Comparison of ENCODE assay signal across 22 cellular contexts in genomic region chr4:110629214-110629754, GRCh38. TPM values are rescaled to one million over a fixed set of nuclear protein-coding genes. Genes with fewer than 3 reads are reported as not detected.
A peak's percentile ranks its signal among the peaks of the same experiment; 100 is the strongest.
DNase-seq lines count a peak whose midpoint lies in the region; ATAC-seq, FAIRE-seq and TF ChIP-seq lines count a peak whose summit lies in the region.
"Had no signal": no experiment of that assay in that cellular context is flagged by ENCODE, and none has a peak within 500 bp of the region (broad histone marks: within the 10 kb centered on the region; RNA-seq: fewer than 3 reads in every experiment).

No MANE protein-coding gene starts in this region.

- intact Hi-C loops in kidney (cut with DNase I) = no loop called here
- intact Hi-C loops in left lung (cut with DNase I) = no loop called here

- no peak overlapping the region for H2AFZ ChIP-seq in smooth muscle cell (ENCODE audit: low read depth)

- peak overlapping the region; percentile 98 for H3K4me2 ChIP-seq in smooth muscle cell

- FAIRE-seq in kidney (lab: Jason Lieb, UNC) = no peak

- H3K27ac ChIP-seq in HUES48 (ENCODE audit: low read depth, low read length) = no peak overlapping the region
- no peak overlapping the region for H3K27ac ChIP-seq in ectodermal cell (ENCODE audit: insufficient read depth, low read depth, low read length, poor library complexity, severe bottlenecking)
- no peak overlapping the region for H3K27ac ChIP-seq in kidney (ENCODE audit: low read depth in 2 of 2, low read length in 2 of 2)
- H3K27ac ChIP-seq in smooth muscle cell (ENCODE audit: low read depth) = peak overlapping the region; percentile 95
- no peak overlapping the region for H3K27ac ChIP-seq in left lung
- H3K27ac ChIP-seq: tibial artery had no signal

- peaks cover 99% of the 10 kb centered on the region for H3K27me3 ChIP-seq in HUES48 (ENCODE audit: control insufficient read depth, insufficient read depth, low read length)
- H3K27me3 ChIP-seq in ectodermal cell (ENCODE audit: control insufficient read depth, insufficient read depth, low read length, poor library complexity, severe bottlenecking) = peaks cover 100% of the 10 kb centered on the region
- H3K27me3 ChIP-seq in smooth muscle cell (ENCODE audit: low read depth) = peaks cover 7% of the 10 kb centered on the region
- H3K27me3 ChIP-seq in left lung = peaks cover 100% of the 10 kb centered on the region in 2 donors

- H3K9me3 ChIP-seq in HUES48 (ENCODE audit: control insufficient read depth, insufficient read depth, low read length) (no peaks in the 10 kb centered on the region), ectodermal cell (ENCODE audit: control insufficient read depth, low read length) (no peaks in the 10 kb centered on the region), kidney (ENCODE audit: control insufficient read depth in 1 of 2, low read length in 2 of 2) (no peaks in the 10 kb centered on the region), smooth muscle cell (replicated peaks; ENCODE audit: low read depth) (no peaks in the 10 kb centered on the region), left lung (no peaks in the 10 kb centered on the region)
- H3K9me3 ChIP-seq: tibial artery had no signal

- peaks cover 100% of the 10 kb centered on the region for H3K79me2 ChIP-seq in smooth muscle cell (ENCODE audit: low read depth)

- H3K36me3 ChIP-seq in HUES48 (ENCODE audit: control insufficient read depth, insufficient read depth, low read length) (no peaks in the 10 kb centered on the region), ectodermal cell (ENCODE audit: control insufficient read depth, insufficient read depth, low read length) (no peaks in the 10 kb centered on the region), kidney (ENCODE audit: control insufficient read depth in 1 of 2, insufficient read depth in 2 of 2, low read length in 2 of 2) (no peaks in the 10 kb centered on the region), smooth muscle cell (ENCODE audit: low read depth) (no peaks in the 10 kb centered on the region), left lung (no peaks in the 10 kb centered on the region)
- H3K36me3 ChIP-seq: tibial artery had no signal

- DNase-seq in kidney (peak; percentile 54), smooth muscle cell (lab: John Stamatoyannopoulos, UW; ENCODE audit: unreplicated experiment) (no peak), midbrain (lab: John Stamatoyannopoulos, UW) (no peak), left lung (no peak), medulla oblongata (ENCODE audit: extremely low spot score) (no peak)
- DNase-seq: AML-193; central memory CD4-positive, alpha-beta T cell; COR-L47; DND-41; effector memory CD8-positive, alpha-beta T cell; head of caudate nucleus; Kasumi-1; NCI-H1105 treated with DMSO at 0.1 percent for 48 hours; NCI-H2107; NCI-H524; nucleus accumbens; right cardiac atrium; stimulated activated naive CD4-positive, alpha-beta T cell treated with Interleukin-2 at 50 U/mL for 16 hours; tibial artery had no signal

- TF ChIP-seq CTCF in kidney (IDR thresholded peaks at IDR 0.05; ENCODE audit: borderline replicate concordance, extremely low read depth, insufficient read depth) (no peak), smooth muscle cell (IDR thresholded peaks at IDR 0.05; ENCODE audit: borderline replicate concordance, insufficient read depth, poor library complexity, severe bottlenecking) (no peak), left lung (IDR thresholded peaks at IDR 0.05) (no peak)

- peaks cover 57% of the 10 kb centered on the region for H4K20me1 ChIP-seq in smooth muscle cell (ENCODE audit: low read depth)

- WGBS in ectodermal cell, 2 experiments = 1% methylated on average over 36 of the region's 36 CpGs
- WGBS in smooth muscle cell (ENCODE audit: low lambda C conversion rate) = 1% methylated on average over 36 of the region's 36 CpGs

- H3K9ac ChIP-seq in HUES48 (ENCODE audit: low read depth, low read length) = no peak overlapping the region
- H3K9ac ChIP-seq in kidney (ENCODE audit: low read length in 2 of 2) = no peak overlapping the region
- peak overlapping the region; percentile 83 for H3K9ac ChIP-seq in smooth muscle cell (ENCODE audit: low read depth)

- peak overlapping the region; percentile 43 for H3K4me3 ChIP-seq in HUES48 (ENCODE audit: low read depth, low read length)
- peak overlapping the region; percentile 7 for H3K4me3 ChIP-seq in ectodermal cell (ENCODE audit: insufficient read depth, low read depth, low read length)
- H3K4me3 ChIP-seq in kidney (ENCODE audit: low read length in 2 of 2) = no peak overlapping the region
- peak overlapping the region; percentile 65 for H3K4me3 ChIP-seq in smooth muscle cell
- no peak overlapping the region for H3K4me3 ChIP-seq in left lung
- H3K4me3 ChIP-seq: tibial artery had no signal

- peaks cover 27% of the 10 kb centered on the region for H3F3A ChIP-seq in smooth muscle cell (ENCODE audit: low read depth)

- peaks cover 73% of the 10 kb centered on the region for H3K4me1 ChIP-seq in HUES48 (ENCODE audit: control insufficient read depth, insufficient read depth, low read length)
- H3K4me1 ChIP-seq in ectodermal cell (ENCODE audit: control insufficient read depth, insufficient read depth, low read length) = peaks cover 37% of the 10 kb centered on the region
- peaks cover 0 to 12% of the 10 kb centered on the region in 2 donors for H3K4me1 ChIP-seq in kidney (ENCODE audit: control insufficient read depth in 1 of 2, insufficient read depth in 1 of 2, low read depth in 1 of 2, low read length in 2 of 2)
- H3K4me1 ChIP-seq in smooth muscle cell (ENCODE audit: low read depth) = peaks cover 51% of the 10 kb centered on the region
- peaks cover 9 to 19% of the 10 kb centered on the region in 2 donors for H3K4me1 ChIP-seq in left lung

- ATAC-seq in left lung = no peak
- ATAC-seq: effector memory CD8-positive, alpha-beta T cell; right cardiac atrium had no signal

RNA-seq across cellular contexts. Expression of gene PITX2, which starts 6.4 kb away (rescaled TPM):
- polyA plus RNA-seq in ectodermal cell (2013, experiment 1 of 4) = 1.4 TPM
- 1.9 TPM for polyA plus RNA-seq in ectodermal cell (2013, experiment 2 of 4)
- 2.7 TPM for polyA plus RNA-seq in ectodermal cell (2013, experiment 3 of 4)
- polyA plus RNA-seq in ectodermal cell (2013, experiment 4 of 4) = 1.8 TPM
- total RNA-seq in kidney = 3.2 TPM
- polyA plus RNA-seq in kidney (ENCODE audit: insufficient read depth, low read depth, low replicate concordance) = 0.71 TPM
- 269 and 289 TPM in 2 replicates for total RNA-seq in smooth muscle cell
- polyA plus RNA-seq in smooth muscle cell = 382 and 543 TPM in 2 replicates
- not detected for total RNA-seq in left lung
- total RNA-seq: mononuclear cell had no signal

Comparison
In these comparisons a context has a peak if more than half of its experiments do, and no peak if none do; other contexts are left out.
1. H3K4me3 ChIP-seq: peak in HUES48 (single experiment), ectodermal cell (single experiment) and smooth muscle cell (single experiment); none in kidney (0 of 2) and left lung (0 of 2).
2. RNA of gene PITX2, which starts 6.4 kb away (total RNA-seq): 269 to 289 TPM in smooth muscle cell; 3.2 TPM in kidney (single experiment) and not detected in left lung; every median in the first group is over 10 times any median in the second.